ENCODE assay signal across 8 cellular contexts in genomic region chr4:78938474-78938867, GRCh38. TPM values are rescaled to one million over a fixed set of nuclear protein-coding genes. Genes with fewer than 3 reads are reported as not detected.
DNase-seq lines count a peak whose midpoint lies in the region; ATAC-seq and TF ChIP-seq lines count a peak whose summit lies in the region.

No MANE protein-coding gene starts in this region.

- TF ChIP-seq RAD21 in neural cell (conservative IDR thresholded peaks at IDR 0.05) = no peak

- no peak for ATAC-seq in GM21381 (IDR thresholded peaks at IDR 0.05; ENCODE audit: unreplicated experiment)
- ATAC-seq in HG02840 (IDR thresholded peaks at IDR 0.05; ENCODE audit: low FRiP score, unreplicated experiment) = no peak

- peak overlapping the region; percentile 49 for H3K27ac ChIP-seq in neural cell (ENCODE audit: low read length)

- no peaks in the 10 kb centered on the region for H4K20me1 ChIP-seq in neural cell (ENCODE audit: insufficient read depth)

- H3F3A ChIP-seq in neural cell (ENCODE audit: insufficient read depth, low read length, poor library complexity, severe bottlenecking) = no peaks in the 10 kb centered on the region

- peak overlapping the region; percentile 78 for H2AFZ ChIP-seq in neural cell (ENCODE audit: low read depth, low read length)

- H3K27me3 ChIP-seq in neural cell (ENCODE audit: insufficient read depth, low read depth, low read length) = no peaks in the 10 kb centered on the region

- peaks cover 18% of the 10 kb centered on the region; the same call in 1 of the 2 replicates for H3K4me1 ChIP-seq in ES-I3 (ENCODE audit: insufficient read depth, low read length)

- H3K9ac ChIP-seq in ES-I3 (ENCODE audit: low read depth, low read length) (peak overlapping the region; percentile 98), neural cell (ENCODE audit: low read length) (peak overlapping the region; percentile 86)

- H3K9me3 ChIP-seq in ES-I3 (ENCODE audit: control insufficient read depth, insufficient read depth, low read length) (no peaks in the 10 kb centered on the region; the same call in 1 of the 2 replicates), neural cell (ENCODE audit: low read length) (no peaks in the 10 kb centered on the region)

- H3K79me2 ChIP-seq in neural cell (replicated peaks; ENCODE audit: insufficient read depth, low read length) = peaks cover 16% of the 10 kb centered on the region

- H3K4me3 ChIP-seq in neural cell (ENCODE audit: low read length) = peak overlapping the region; percentile 83

- H3K36me3 ChIP-seq in ES-I3 (ENCODE audit: insufficient read depth, low read length) (no peaks in the 10 kb centered on the region), neural cell (ENCODE audit: insufficient read depth, low read length) (no peaks in the 10 kb centered on the region)

- TF ChIP-seq EP300 in neural cell (conservative IDR thresholded peaks at IDR 0.05; ENCODE audit: poor library complexity, severe bottlenecking) = no peak

- TF ChIP-seq CTCF in neural cell (IDR thresholded peaks at IDR 0.05; ENCODE audit: poor library complexity, severe bottlenecking) = no peak

- H3K4me2 ChIP-seq in neural cell (ENCODE audit: low read length) = peak overlapping the region; percentile 68

- DNase-seq in NCI-H1436 treated with DMSO at 0.1 percent for 48 hours (lab: John Stamatoyannopoulos, UW) (peak; percentile 13), dermis blood vessel endothelial cell (peak; percentile 4), medulla oblongata (ENCODE audit: extremely low spot score) (no peak)
- no peak for DNase-seq in stimulated activated CD4-positive, alpha-beta T cell treated with anti-CD3 and anti-CD28 coated beads, Interleukin-1b, Interleukin-23, amount 100 ng/mL, for 48 hours

- H3K9me2 ChIP-seq in neural cell (ENCODE audit: insufficient read depth, low read length) = no peaks in the 10 kb centered on the region

TF ChIP-seq in neural cell, 6 proteins besides CTCF, POLR2A, EP300 and RAD21:
- TF ChIP-seq POLR2AphosphoS5 (IDR thresholded peaks at IDR 0.05) (no peak), MXI1 (conservative IDR thresholded peaks at IDR 0.05; ENCODE audit: poor library complexity, severe bottlenecking) (no peak), EZH2 (IDR thresholded peaks at IDR 0.05; ENCODE audit: borderline replicate concordance, insufficient read depth, low read length, poor library complexity, severe bottlenecking) (no peak), SMC3 (conservative IDR thresholded peaks at IDR 0.05; ENCODE audit: poor library complexity) (no peak), REST (IDR thresholded peaks at IDR 0.05; ENCODE audit: borderline replicate concordance) (peak; percentile 32), TAF1 (IDR thresholded peaks at IDR 0.05; ENCODE audit: low read depth) (no peak)

RNA-seq across cellular contexts. Expression of gene PAQR3, which starts 0.8 kb away (rescaled TPM):
- total RNA-seq in dermis blood vessel endothelial cell = 12.4 and 19.8 TPM in 2 replicates
- 112 and 123 TPM in 2 replicates for polyA plus RNA-seq in neural cell
- 88.9 and 107 TPM in 2 replicates for polyA minus RNA-seq in neural cell

Comparison
In these comparisons a context has a peak if more than half of its experiments do, and no peak if none do; other contexts are left out.
1. DNase-seq: peak in NCI-H1436 treated with DMSO at 0.1 percent for 48 hours (single experiment) and dermis blood vessel endothelial cell (single experiment); none in medulla oblongata (single experiment) and stimulated activated CD4-positive, alpha-beta T cell treated with anti-CD3 and anti-CD28 coated beads, Interleukin-1b, Interleukin-23, amount 100 ng/mL, for 48 hours (single experiment).